In the genomic region with DNA sequence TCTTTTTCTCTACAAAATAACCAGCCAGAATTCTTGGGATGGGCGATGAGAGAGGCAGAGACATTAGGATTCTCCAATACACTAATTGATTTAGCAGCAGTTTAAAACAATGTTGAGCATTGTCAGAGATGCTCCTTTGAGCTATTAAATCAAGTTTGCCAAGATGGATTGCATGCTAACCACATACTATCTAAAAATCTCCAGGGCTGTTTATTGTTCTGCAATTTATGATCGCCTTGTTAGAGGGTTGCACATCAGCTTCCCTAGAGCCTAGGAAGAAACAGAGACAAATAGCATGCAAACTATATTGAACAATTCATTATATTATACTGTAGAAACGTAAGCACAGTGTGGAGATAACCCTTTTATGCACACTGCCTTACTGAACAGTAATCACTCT, we compare ENCODE assay signal across 13 cellular contexts.
DNase-seq lines count a peak whose midpoint lies in the region; TF ChIP-seq lines count a peak whose summit lies in the region.
"Had no signal": no experiment of that assay in that cellular context is flagged by ENCODE, and none has a peak within 500 bp of the region (broad histone marks: within the 10 kb centered on the region; RNA-seq: fewer than 3 reads in every experiment).

No MANE protein-coding gene starts in this region.

- H3K9me3 ChIP-seq in PC-9 (ENCODE audit: insufficient read depth, low read depth), result no peaks in the 10 kb centered on the region
- H3K9me3 ChIP-seq: A549, Caco-2, HAP-1 had no signal

- no peaks in the 10 kb centered on the region for H4K20me1 ChIP-seq in PC-9 (ENCODE audit: insufficient read depth)

- no peak for TF ChIP-seq CTCF in PC-9 (conservative IDR thresholded peaks at IDR 0.05)

- intact Hi-C loops in PC-9 (cut with micrococcal nuclease; ENCODE audit: unreplicated experiment), result no loop called here

- H3F3A ChIP-seq in PC-9 (ENCODE audit: insufficient read depth, low read depth), result no peaks in the 10 kb centered on the region

- H3K4me1 ChIP-seq in PC-9 (replicated peaks; ENCODE audit: insufficient read depth), result no peaks in the 10 kb centered on the region
- H3K4me1 ChIP-seq: A549, Caco-2 had no signal

- H3K4me3 ChIP-seq in PC-9, result no peak overlapping the region
- H3K4me3 ChIP-seq: A549, GM23248, HAP-1 had no signal

- BruUV-seq in PC-9 (replicated peaks; lab: Mats Ljungman, UMichigan), result no TSS peak

- no peaks in the 10 kb centered on the region for H3K27me3 ChIP-seq in PC-9 (ENCODE audit: insufficient read depth, low read depth)

- no peaks in the 10 kb centered on the region for H3K36me3 ChIP-seq in PC-9 (ENCODE audit: low read depth)
- H3K36me3 ChIP-seq: HAP-1 had no signal

- DNase-seq in NCI-H526 (lab: John Stamatoyannopoulos, UW), result peak; percentile 53 to 57
- peak; percentile 13 for DNase-seq in OCI-M1 (lab: John Stamatoyannopoulos, UW)
- peak; percentile 73 for DNase-seq in foreskin melanocyte
- no peak for DNase-seq in T1000 (lab: John Stamatoyannopoulos, UW)
- no peak for DNase-seq in NCI-H128 (lab: John Stamatoyannopoulos, UW; ENCODE audit: unreplicated experiment)
- no peak for DNase-seq in PC-9
- DNase-seq: AML-193; Caco-2; CD4-positive, alpha-beta T cell; GM23248 had no signal

- CTCF ChIA-PET in PC-9 (lab: Charles Lee), result no interaction called here

- no peak overlapping the region for H3K27ac ChIP-seq in PC-9
- H3K27ac ChIP-seq: A549, C4-2B, GM23248 had no signal

- POLR2A ChIA-PET in PC-9 (lab: Charles Lee; ENCODE audit: unreplicated experiment), result no interaction called here

- H2AFZ ChIP-seq in PC-9, result no peak overlapping the region
- H2AFZ ChIP-seq: GM23248 had no signal

- no peaks in the 10 kb centered on the region for H3K9me2 ChIP-seq in PC-9 (ENCODE audit: insufficient read depth)

- no peak overlapping the region for H3K4me2 ChIP-seq in PC-9
- H3K4me2 ChIP-seq: A549 had no signal

- no peaks in the 10 kb centered on the region for H3K79me2 ChIP-seq in PC-9 (ENCODE audit: low read depth)

Comparison
In these comparisons a context has a peak if more than half of its experiments do, and no peak if none do; other contexts are left out.
1. DNase-seq: peak in NCI-H526 (2 of 2), OCI-M1 (single experiment) and foreskin melanocyte (single experiment); none in T1000 (single experiment), NCI-H128 (single experiment) and PC-9 (0 of 2).